In genomic region chr17:74773871-74774286, GRCh38 we compare ENCODE assay signal across 13 cellular contexts. TPM values are rescaled to one million over a fixed set of nuclear protein-coding genes. Genes with fewer than 3 reads are reported as not detected.
DNase-seq lines count a peak whose midpoint lies in the region; ATAC-seq and TF ChIP-seq lines count a peak whose summit lies in the region.
"Had no signal": no experiment of that assay in that cellular context is flagged by ENCODE, and none has a peak within 500 bp of the region (broad histone marks: within the 10 kb centered on the region; RNA-seq: fewer than 3 reads in every experiment).

No MANE protein-coding gene starts in this region.

- H3K9me3 ChIP-seq in naive thymus-derived CD4-positive, alpha-beta T cell (ENCODE audit: control insufficient read depth in 2 of 3, low read length in 3 of 3): no peaks in the 10 kb centered on the region
- no peaks in the 10 kb centered on the region for H3K9me3 ChIP-seq in vagina
- H3K9me3 ChIP-seq: thyroid gland had no signal

- intact Hi-C loops in CD14-positive monocyte (cut with micrococcal nuclease): no loop called here
- intact Hi-C loops in naive thymus-derived CD4-positive, alpha-beta T cell (cut with micrococcal nuclease): loop anchor here in 1 of 2 donors (2.0 kb wide), 1 partner anchor 15 kb away; no protein-coding TSS in a partner anchor
- intact Hi-C loops in vagina (cut with DNase I): no loop called here

- H3K27me3 ChIP-seq in naive thymus-derived CD4-positive, alpha-beta T cell (ENCODE audit: control insufficient read depth in 2 of 2, insufficient read depth in 2 of 2, low read length in 2 of 2): no peaks in the 10 kb centered on the region
- H3K27me3 ChIP-seq in vagina: no peaks in the 10 kb centered on the region
- H3K27me3 ChIP-seq: thyroid gland had no signal

- peaks cover 52% of the 10 kb centered on the region for H3K4me1 Mint-ChIP-seq in CD14-positive monocyte
- H3K4me1 Mint-ChIP-seq in naive thymus-derived CD4-positive, alpha-beta T cell: peaks cover 13 to 65% (median 53%) of the 10 kb centered on the region in 7 donors

- POLR2A ChIA-PET in naive thymus-derived CD4-positive, alpha-beta T cell (lab: Charles Lee): interaction anchor here (0.7 to 16.9 kb wide), 5 partner anchors 15 to 226 kb away, joined by 3 to 372 read pairs (median 6); partner anchors contain the start of genes NHERF1 and RAB37

- no peak for ATAC-seq in naive thymus-derived CD4-positive, alpha-beta T cell

- peak overlapping the region in 5 of 7 donors; percentile 32 to 80 (median 46) for H3K27ac Mint-ChIP-seq in CD14-positive monocyte
- peak overlapping the region; percentile 16 to 91 (median 80) for H3K27ac Mint-ChIP-seq in naive thymus-derived CD4-positive, alpha-beta T cell

- no peak overlapping the region for H3K4me3 Mint-ChIP-seq in CD14-positive monocyte
- peak overlapping the region; percentile 41 to 78 (median 52) for H3K4me3 Mint-ChIP-seq in naive thymus-derived CD4-positive, alpha-beta T cell

- H3K36me3 ChIP-seq in naive thymus-derived CD4-positive, alpha-beta T cell (ENCODE audit: control insufficient read depth in 2 of 3, insufficient read depth in 3 of 3, low read length in 3 of 3): peaks cover 6 to 50% (median 12%) of the 10 kb centered on the region in 3 experiments
- peaks cover 0 to 39% of the 10 kb centered on the region in 2 donors for H3K36me3 ChIP-seq in vagina

- CTCF ChIA-PET in naive thymus-derived CD4-positive, alpha-beta T cell (lab: Charles Lee): interaction anchor here (3.2 to 11.7 kb wide), 4 partner anchors 18 to 117 kb away, joined by 18 to 165 read pairs (median 47); partner anchors contain the start of gene RAB37

- H3K27ac ChIP-seq in naive thymus-derived CD4-positive, alpha-beta T cell (ENCODE audit: low read depth, low read length): no peak overlapping the region
- no peak overlapping the region for H3K27ac ChIP-seq in vagina
- H3K27ac ChIP-seq: KMS-11, thyroid gland had no signal

- H3K4me3 ChIP-seq in naive thymus-derived CD4-positive, alpha-beta T cell (ENCODE audit: low read length): no peak overlapping the region
- H3K4me3 ChIP-seq in vagina: no peak overlapping the region
- H3K4me3 ChIP-seq: thyroid gland had no signal

- H3K27me3 Mint-ChIP-seq in CD14-positive monocyte (ENCODE audit: low read depth in 3 of 3): peaks cover 0 to 2% (median 2%) of the 10 kb centered on the region in 3 donors
- no peaks in the 10 kb centered on the region for H3K27me3 Mint-ChIP-seq in naive thymus-derived CD4-positive, alpha-beta T cell

- no peak for DNase-seq in CD14-positive monocyte (ENCODE audit: low spot score)
- peak; percentile 68 for DNase-seq in LHCN-M2 (ENCODE audit: low read depth)
- peak; percentile 46 for DNase-seq in astrocyte of the hippocampus (ENCODE audit: low read depth, low spot score)
- no peak for DNase-seq in naive thymus-derived CD4-positive, alpha-beta T cell
- no peak for DNase-seq in GM19238 (ENCODE audit: insufficient read length, low spot score)
- no peak for DNase-seq in vagina (ENCODE audit: extremely low spot score in 2 of 2)
- no peak for DNase-seq in CD1c-positive myeloid dendritic cell (ENCODE audit: extremely low spot score)
- no peak for DNase-seq in NCI-H2227 (lab: John Stamatoyannopoulos, UW; ENCODE audit: unreplicated experiment)
- DNase-seq: effector memory CD4-positive, alpha-beta T cell; NCI-H446; occipital lobe; thyroid gland had no signal

- TF ChIP-seq CTCF in CD14-positive monocyte (IDR thresholded peaks at IDR 0.05) (no peak), vagina (IDR thresholded peaks at IDR 0.05) (no peak)

- TF ChIP-seq POLR2A in vagina (IDR thresholded peaks at IDR 0.05): no peak

- peaks cover 29 to 34% of the 10 kb centered on the region in 2 donors for H3K4me1 ChIP-seq in naive thymus-derived CD4-positive, alpha-beta T cell (ENCODE audit: control insufficient read depth in 2 of 2, insufficient read depth in 2 of 2, low read length in 2 of 2)
- peaks cover 33% of the 10 kb centered on the region for H3K4me1 ChIP-seq in vagina

- peaks cover 0 to 1% (median 0%) of the 10 kb centered on the region in 7 donors for H3K9me3 Mint-ChIP-seq in CD14-positive monocyte
- no peaks in the 10 kb centered on the region for H3K9me3 Mint-ChIP-seq in naive thymus-derived CD4-positive, alpha-beta T cell

- H3K36me3 Mint-ChIP-seq in CD14-positive monocyte: peaks cover 61 to 64% of the 10 kb centered on the region in 2 donors
- H3K36me3 Mint-ChIP-seq in naive thymus-derived CD4-positive, alpha-beta T cell: peaks cover 0 to 35% (median 10%) of the 10 kb centered on the region in 5 donors

RNA-seq across cellular contexts. Expression of gene NAT9, which starts 2.3 kb away (rescaled TPM):
- polyA plus RNA-seq in CD14-positive monocyte: 1 to 10 TPM; 7.1 to 7.8 TPM
- total RNA-seq in LHCN-M2 (2014; rRNA removed) (35.5 and 39.1 TPM in 2 replicates), vagina (28.5 TPM)
- 43.9 TPM for polyA plus RNA-seq in LHCN-M2 (2012)
- 10 to 100 TPM; 41.4 to 78.8 (median 56.9) TPM for total RNA-seq in naive thymus-derived CD4-positive, alpha-beta T cell
- 10 to 100 TPM; 16.8 to 37.9 TPM for polyA plus RNA-seq in naive thymus-derived CD4-positive, alpha-beta T cell

RNA-seq across cellular contexts. Expression of gene NHERF1, which starts 25.5 kb away (rescaled TPM):
- polyA plus RNA-seq in CD14-positive monocyte: 100 to 1,000 TPM; 131 to 149 TPM
- total RNA-seq in LHCN-M2 (2014; rRNA removed) (97.6 and 119 TPM in 2 replicates), vagina (57.2 TPM)
- polyA plus RNA-seq in LHCN-M2 (2012): 98.4 TPM
- 100 to 1,000 TPM in 4 of 5 experiments, 10 to 100 TPM in 1; 93.1 to 279 (median 156) TPM for total RNA-seq in naive thymus-derived CD4-positive, alpha-beta T cell
- polyA plus RNA-seq in naive thymus-derived CD4-positive, alpha-beta T cell: 100 to 1,000 TPM; 273 to 393 TPM

RNA-seq across cellular contexts. Expression of gene RAB37, which starts 36.8 kb away (rescaled TPM):
- polyA plus RNA-seq in CD14-positive monocyte: 10 to 100 TPM; 26.8 to 40.9 TPM
- total RNA-seq in LHCN-M2 (2014; rRNA removed): 0.19 and 0.34 TPM in 2 replicates
- 0.70 TPM for polyA plus RNA-seq in LHCN-M2 (2012)
- total RNA-seq in naive thymus-derived CD4-positive, alpha-beta T cell: 10 to 100 TPM; 23.6 to 58.5 (median 34.4) TPM
- 10 to 100 TPM; 30.4 to 30.7 TPM for polyA plus RNA-seq in naive thymus-derived CD4-positive, alpha-beta T cell
- 7.1 TPM for total RNA-seq in vagina

Comparison
In these comparisons a context has a peak if more than half of its experiments do, and no peak if none do; other contexts are left out.
1. DNase-seq: peak in LHCN-M2 (single experiment) and astrocyte of the hippocampus (single experiment); none in CD14-positive monocyte (single experiment), naive thymus-derived CD4-positive, alpha-beta T cell (0 of 9), GM19238 (single experiment), vagina (0 of 2), CD1c-positive myeloid dendritic cell (single experiment) and NCI-H2227 (single experiment).
2. H3K4me3 Mint-ChIP-seq: peak in naive thymus-derived CD4-positive, alpha-beta T cell (10 of 10); none in CD14-positive monocyte (0 of 2).